22 cellular contexts compared by ENCODE assay signal in genomic region chr9:125276771-125277170, GRCh38. TPM values are rescaled to one million over a fixed set of nuclear protein-coding genes. Genes with fewer than 3 reads are reported as not detected.
DNase-seq lines count a peak whose midpoint lies in the region; ATAC-seq and TF ChIP-seq lines count a peak whose summit lies in the region.
"Had no signal": no experiment of that assay in that cellular context is flagged by ENCODE, and none has a peak within 500 bp of the region (broad histone marks: within the 10 kb centered on the region; RNA-seq: fewer than 3 reads in every experiment).

No MANE protein-coding gene starts in this region.

- no peak overlapping the region for H3K14ac ChIP-seq in trophoblast cell (ENCODE audit: low read length)

- H3K9me3 Mint-ChIP-seq in Calu3 (ENCODE audit: low read depth, unreplicated experiment), result no peaks in the 10 kb centered on the region
- H3K9me3 Mint-ChIP-seq: CD4-positive, alpha-beta T cell; CD8-positive, alpha-beta T cell had no signal

- no peaks in the 10 kb centered on the region for H3K9me3 ChIP-seq in cardiac muscle cell (ENCODE audit: low read depth)
- no peaks in the 10 kb centered on the region for H3K9me3 ChIP-seq in trophoblast cell (ENCODE audit: insufficient read depth, low read depth, low read length)
- H3K9me3 ChIP-seq: A549; BLaER1 treated with 17β-estradiol and CSF1 and Interleukin-3, amounts not matched to agents 10 nM and 100 nM; Caco-2 had no signal

- H3K18ac ChIP-seq in trophoblast cell (ENCODE audit: low read length), result no peak overlapping the region

- H2BK120ac ChIP-seq in trophoblast cell (ENCODE audit: insufficient read depth, low read length, poor library complexity), result no peak overlapping the region

- BruUV-seq in Calu3 (replicated peaks; lab: Mats Ljungman, UMichigan), result no TSS peak

- H2AFZ ChIP-seq in trophoblast cell (ENCODE audit: insufficient read depth, low read length, poor library complexity), result no peak overlapping the region

- H3K4me1 ChIP-seq in cardiac muscle cell (ENCODE audit: low read depth) (peaks cover 12% of the 10 kb centered on the region), trophoblast cell (ENCODE audit: control insufficient read depth in 1 of 2, insufficient read depth in 2 of 2, low read length in 2 of 2) (peaks cover 0 to 2% of the 10 kb centered on the region in 2 experiments)

- H3K27ac ChIP-seq in cardiac muscle cell (peak overlapping the region; percentile 15), trophoblast cell (ENCODE audit: low read depth, low read length) (no peak overlapping the region)
- H3K27ac ChIP-seq: 22Rv1; A549; BLaER1 treated with 17β-estradiol and CSF1 and Interleukin-3, amounts not matched to agents 10 nM and 100 nM; C4-2B had no signal

- H3K4ac ChIP-seq in trophoblast cell (ENCODE audit: low read depth, low read length), result no peak overlapping the region

- WGBS in trophoblast cell (ENCODE audit: extremely low coverage, insufficient coverage, insufficient read length), result no CpG with 5 or more reads among the region's 4 CpGs

- intact Hi-C loops in Right ventricle myocardium superior (cut with DNase I), result no loop called here
- intact Hi-C loops in Calu3 (cut with micrococcal nuclease; ENCODE audit: unreplicated experiment), result no loop called here

- TF ChIP-seq CTCF in cardiac muscle cell (IDR thresholded peaks at IDR 0.05; ENCODE audit: low read depth, low read length), result no peak
- no peak for TF ChIP-seq CTCF in Calu3 (IDR thresholded peaks at IDR 0.05; ENCODE audit: unreplicated experiment)

- H3K4me3 ChIP-seq in cardiac muscle cell, result no peak overlapping the region
- no peak overlapping the region for H3K4me3 ChIP-seq in trophoblast cell (ENCODE audit: low read depth, low read length)
- H3K4me3 ChIP-seq: A549; BLaER1 treated with 17β-estradiol and CSF1 and Interleukin-3, amounts not matched to agents 10 nM and 100 nM; GM12878 had no signal

- CTCF ChIA-PET in Calu3 (lab: Charles Lee), result no interaction called here

- H3K4me2 ChIP-seq in trophoblast cell (ENCODE audit: low read length), result no peak overlapping the region
- H3K4me2 ChIP-seq: BLaER1 treated with 17β-estradiol and CSF1 and Interleukin-3, amounts not matched to agents 10 nM and 100 nM had no signal

- peaks cover 12% of the 10 kb centered on the region for H3K36me3 Mint-ChIP-seq in Calu3 (ENCODE audit: insufficient read depth, unreplicated experiment)

- H2AK5ac ChIP-seq in trophoblast cell (ENCODE audit: low read length), result no peak overlapping the region

- no peak overlapping the region for H2BK5ac ChIP-seq in trophoblast cell (ENCODE audit: low read depth, low read length, poor library complexity)

- H2BK12ac ChIP-seq in trophoblast cell (ENCODE audit: low read length), result no peak overlapping the region

- no peak overlapping the region for H3K23ac ChIP-seq in trophoblast cell (ENCODE audit: low read length)

- peaks cover 11% of the 10 kb centered on the region for H3K4me1 Mint-ChIP-seq in Calu3 (ENCODE audit: low read depth, unreplicated experiment)

- no peaks in the 10 kb centered on the region for H3K79me1 ChIP-seq in trophoblast cell (ENCODE audit: low read length)

- no peak overlapping the region for H4K12ac ChIP-seq in trophoblast cell (ENCODE audit: low read depth, low read length)

- H3K27ac Mint-ChIP-seq in Calu3 (ENCODE audit: unreplicated experiment), result peak overlapping the region; percentile 36
- H3K27ac Mint-ChIP-seq: B cell; CD4-positive, alpha-beta T cell; CD8-positive, alpha-beta T cell had no signal

- H3K36me3 ChIP-seq in cardiac muscle cell (peaks cover 2% of the 10 kb centered on the region), trophoblast cell (ENCODE audit: control insufficient read depth in 1 of 2, insufficient read depth in 2 of 2, low read length in 2 of 2) (peaks cover 0 to 1% of the 10 kb centered on the region in 2 experiments)

- H3K27me3 ChIP-seq in cardiac muscle cell, result no peaks in the 10 kb centered on the region
- no peaks in the 10 kb centered on the region for H3K27me3 ChIP-seq in trophoblast cell (ENCODE audit: insufficient read depth, low read length)
- H3K27me3 ChIP-seq: BLaER1 treated with 17β-estradiol and CSF1 and Interleukin-3, amounts not matched to agents 10 nM and 100 nM had no signal

- no peak overlapping the region for H3K4me3 Mint-ChIP-seq in Calu3 (ENCODE audit: low read depth, unreplicated experiment)
- H3K4me3 Mint-ChIP-seq: B cell; CD4-positive, alpha-beta T cell; CD8-positive, alpha-beta T cell had no signal

- no peak overlapping the region for H3K9ac ChIP-seq in trophoblast cell (ENCODE audit: low read length)
- H3K9ac ChIP-seq: BLaER1 treated with 17β-estradiol and CSF1 and Interleukin-3, amounts not matched to agents 10 nM and 100 nM had no signal

- H3K79me2 ChIP-seq in trophoblast cell (ENCODE audit: control insufficient read depth, insufficient read depth, low read length, poor library complexity), result peaks cover 5% of the 10 kb centered on the region

- no peak for ATAC-seq in Right ventricle myocardium superior (ENCODE audit: poor library complexity)
- no peak for ATAC-seq in GM18868 (IDR thresholded peaks at IDR 0.05; ENCODE audit: unreplicated experiment)
- ATAC-seq: A549; CD8-positive, alpha-beta T cell; GM12878 had no signal

- H4K91ac ChIP-seq in trophoblast cell (ENCODE audit: low read depth, low read length), result no peak overlapping the region

- no peak overlapping the region for H4K8ac ChIP-seq in trophoblast cell (ENCODE audit: low read depth, low read length)

- DNase-seq in cardiac muscle cell (ENCODE audit: low read depth in 1 of 2, low spot score in 1 of 2), result no peak
- no peak for DNase-seq in Right ventricle myocardium superior
- no peak for DNase-seq in Calu3
- DNase-seq in trophoblast cell, result peak; percentile 53 to 75
- DNase-seq: AML-193; Caco-2; CD4-positive, alpha-beta T cell; CD8-positive, alpha-beta T cell; DMS 273 treated with DMSO at 0.1 percent for 48 hours; DMS153; DMS53; DMS79; DND-41; EL; GDM1 had no signal

- H3K27me3 Mint-ChIP-seq in Calu3 (ENCODE audit: unreplicated experiment), result no peaks in the 10 kb centered on the region
- H3K27me3 Mint-ChIP-seq: B cell; CD4-positive, alpha-beta T cell had no signal

RNA-seq across cellular contexts. Expression of gene GAPVD1, which starts 15.1 kb away (rescaled TPM):
- total RNA-seq in cardiac muscle cell (28.8 and 39.3 TPM in 2 replicates), Right ventricle myocardium superior (31.9 TPM), Calu3 (2022) (28.7 and 32.6 TPM in 2 replicates)
- polyA plus RNA-seq in cardiac muscle cell, result 34.2 and 37.9 TPM in 2 replicates
- polyA plus RNA-seq in trophoblast cell (2013), result 31.6 and 31.8 TPM in 2 replicates

RNA-seq across cellular contexts. Expression of gene HSPA5, which starts 35.6 kb away (rescaled TPM):
- total RNA-seq in cardiac muscle cell (69.2 and 182 TPM in 2 replicates), Right ventricle myocardium superior (159 TPM), Calu3 (2022) (256 and 259 TPM in 2 replicates)
- 285 and 882 TPM in 2 replicates for polyA plus RNA-seq in cardiac muscle cell
- polyA plus RNA-seq in trophoblast cell (2013), result 701 and 742 TPM in 2 replicates

Comparison
In these comparisons a context has a peak if more than half of its experiments do, and no peak if none do; other contexts are left out.
1. DNase-seq: peak in trophoblast cell (2 of 2); none in cardiac muscle cell (0 of 2), Right ventricle myocardium superior (single experiment) and Calu3 (single experiment).